20 cellular contexts compared by ENCODE assay signal in genomic region chr4:96317924-96318323, GRCh38.
"Had no signal": no experiment of that assay in that cellular context is flagged by ENCODE, and none has a peak within 500 bp of the region (broad histone marks: within the 10 kb centered on the region; RNA-seq: fewer than 3 reads in every experiment).

No MANE protein-coding gene starts in this region.

- H3K4me3 ChIP-seq: K562, SJSA1, SK-N-MC had no signal

- H3K36me3 ChIP-seq: SJSA1 had no signal

- H3K27me3 ChIP-seq: SJSA1 had no signal

- ATAC-seq: K562 had no signal

- H3K9me3 ChIP-seq: SJSA1 had no signal

- H3K9ac ChIP-seq: KMS-11 had no signal

- H3K27ac ChIP-seq: HL-60, KMS-11, SJSA1, SK-N-MC had no signal

- DNase-seq: Kasumi-1, MM.1S, NCI-H1092 treated with DMSO at 0.1 percent for 48 hours, NCI-H1436, NCI-H187, NCI-H2029, NCI-H2081 treated with DMSO at 0.1 percent for 48 hours, NCI-H2171, NCI-H226, NCI-H524, NCI-H526 treated with DMSO at 0.1 percent for 48 hours, NCI-H748 treated with DMSO at 0.1 percent for 48 hours, Right ventricle myocardium superior, RPMI8226, SIG-M5 had no signal

- H3K4me2 ChIP-seq: KMS-11 had no signal
